In genomic region chr5:19987594-19988345, GRCh38 we compare ENCODE assay signal across 9 cellular contexts. TPM values are rescaled to one million over a fixed set of nuclear protein-coding genes. Genes with fewer than 3 reads are reported as not detected.
DNase-seq lines count a peak whose midpoint lies in the region; ATAC-seq and TF ChIP-seq lines count a peak whose summit lies in the region.
"Had no signal": no experiment of that assay in that cellular context is flagged by ENCODE, and none has a peak within 500 bp of the region (broad histone marks: within the 10 kb centered on the region; RNA-seq: fewer than 3 reads in every experiment).

Gene CDH18 (minus strand): TSS chr5:19988200. CDS start chr5:19838986, 149,214 bp downstream.

- no peak within 1 kb of the TSS for H3K27ac Mint-ChIP-seq in stimulated activated naive B cell treated with anti-CD40 and anti-IgM and Interleukin-4, amounts not matched to agents 10 μg/mL and 1 μg/mL and 100 μg/mL, for 72 hours
- H3K27ac Mint-ChIP-seq in activated CD4-positive, alpha-beta T cell treated with anti-CD3 and anti-CD28 coated beads, Interleukin-2, amount 10 ng/mL, durations not matched to agents 24 days and 14 days = no peak within 1 kb of the TSS
- H3K27ac Mint-ChIP-seq in activated T-helper 1 cell treated with anti-CD3 and anti-CD28 coated beads, Interleukin-12 subunit alpha, Interleukin-12 subunit beta, Interleukin-2, Interleukin-4 antibody, amounts not matched to agents 30 ng/mL and 10 ng/mL and 1 ng/mL, durations not matched to agents 14 hours and 24 hours and 36 hours = no peak within 1 kb of the TSS

- H3K27me3 ChIP-seq in iPS-15b (ENCODE audit: control insufficient read depth, insufficient read depth, low read length) = peaks cover 31% of the 10 kb centered on the region

- no peak within 1 kb of the TSS for H3K9ac ChIP-seq in iPS-15b (ENCODE audit: low read depth, low read length)

- in situ Hi-C loops in Caki2 (cut with HindIII; ENCODE audit: low pct_unique_long_range_greater_than_20kb, low sequenced_read_pairs) = no loop called here
- in situ Hi-C loops in astrocyte of the cerebellum (cut with HindIII; ENCODE audit: low sequenced_read_pairs) = no loop called here

- no peaks in the 10 kb centered on the region for H3K4me1 Mint-ChIP-seq in stimulated activated naive B cell treated with anti-CD40 and anti-IgM and Interleukin-4, amounts not matched to agents 10 μg/mL and 1 μg/mL and 100 μg/mL, for 72 hours
- H3K4me1 Mint-ChIP-seq in activated CD4-positive, alpha-beta T cell treated with anti-CD3 and anti-CD28 coated beads, Interleukin-2, amount 10 ng/mL, durations not matched to agents 24 days and 14 days = no peaks in the 10 kb centered on the region
- H3K4me1 Mint-ChIP-seq in activated T-helper 1 cell treated with anti-CD3 and anti-CD28 coated beads, Interleukin-12 subunit alpha, Interleukin-12 subunit beta, Interleukin-2, Interleukin-4 antibody, amounts not matched to agents 30 ng/mL and 10 ng/mL and 1 ng/mL, durations not matched to agents 14 hours and 24 hours and 36 hours (ENCODE audit: low read depth) = no peaks in the 10 kb centered on the region

- DNase-seq in Caki2 (ENCODE audit: low read depth) (peak; percentile 43), NCI-H146 treated with DMSO at 0.1 percent for 48 hours (lab: John Stamatoyannopoulos, UW; ENCODE audit: unreplicated experiment) (peak; percentile 15), astrocyte of the cerebellum (ENCODE audit: low read depth) (peak; percentile 13), T-helper 9 cell (no peak)
- DNase-seq in stimulated activated naive B cell treated with anti-CD40 and anti-IgM and Interleukin-4, amounts not matched to agents 10 μg/mL and 1 μg/mL and 100 μg/mL, for 72 hours = no peak
- DNase-seq in activated CD4-positive, alpha-beta T cell treated with anti-CD3 and anti-CD28 coated beads, Interleukin-2, amount 10 ng/mL, durations not matched to agents 24 days and 14 days = no peak
- no peak for DNase-seq in activated T-helper 1 cell treated with anti-CD3 and anti-CD28 coated beads, Interleukin-12 subunit alpha, Interleukin-12 subunit beta, Interleukin-2, Interleukin-4 antibody, amounts not matched to agents 30 ng/mL and 10 ng/mL and 1 ng/mL, durations not matched to agents 14 hours and 24 hours and 36 hours (ENCODE audit: low spot score)

- no peaks in the 10 kb centered on the region for H3K27me3 Mint-ChIP-seq in stimulated activated naive B cell treated with anti-CD40 and anti-IgM and Interleukin-4, amounts not matched to agents 10 μg/mL and 1 μg/mL and 100 μg/mL, for 72 hours
- H3K27me3 Mint-ChIP-seq in activated CD4-positive, alpha-beta T cell treated with anti-CD3 and anti-CD28 coated beads, Interleukin-2, amount 10 ng/mL, durations not matched to agents 24 days and 14 days = no peaks in the 10 kb centered on the region
- no peaks in the 10 kb centered on the region for H3K27me3 Mint-ChIP-seq in activated T-helper 1 cell treated with anti-CD3 and anti-CD28 coated beads, Interleukin-12 subunit alpha, Interleukin-12 subunit beta, Interleukin-2, Interleukin-4 antibody, amounts not matched to agents 30 ng/mL and 10 ng/mL and 1 ng/mL, durations not matched to agents 14 hours and 24 hours and 36 hours (ENCODE audit: insufficient read depth)

- ATAC-seq in stimulated activated naive B cell treated with anti-CD40 and anti-IgM and Interleukin-4, amounts not matched to agents 10 μg/mL and 1 μg/mL and 100 μg/mL, for 72 hours (replicated peaks) = peak; percentile 55 to 58

- no peaks in the 10 kb centered on the region for H3K9me3 ChIP-seq in iPS-15b (ENCODE audit: control insufficient read depth, insufficient read depth, low read length)

- intact Hi-C loops in activated CD4-positive, alpha-beta T cell treated with anti-CD3 and anti-CD28 coated beads, Interleukin-2, amount 10 ng/mL, durations not matched to agents 24 days and 14 days (cut with micrococcal nuclease) = no loop called here
- intact Hi-C loops in activated T-helper 1 cell treated with anti-CD3 and anti-CD28 coated beads, Interleukin-12 subunit alpha, Interleukin-12 subunit beta, Interleukin-2, Interleukin-4 antibody, amounts not matched to agents 30 ng/mL and 10 ng/mL and 1 ng/mL, durations not matched to agents 14 hours and 24 hours and 36 hours (cut with micrococcal nuclease) = no loop called here

- H3K4me3 ChIP-seq in astrocyte of the cerebellum (ENCODE audit: low read depth, low read length) (peak within 1 kb of the TSS; percentile 46), iPS-15b (ENCODE audit: low read depth, low read length) (peak within 1 kb of the TSS; percentile 40)

- no peak for TF ChIP-seq CTCF in astrocyte of the cerebellum (IDR thresholded peaks at IDR 0.05; ENCODE audit: low read depth, low read length, missing control alignments)

- H3K36me3 Mint-ChIP-seq in stimulated activated naive B cell treated with anti-CD40 and anti-IgM and Interleukin-4, amounts not matched to agents 10 μg/mL and 1 μg/mL and 100 μg/mL, for 72 hours = no peaks in the 10 kb centered on the region
- H3K36me3 Mint-ChIP-seq in activated CD4-positive, alpha-beta T cell treated with anti-CD3 and anti-CD28 coated beads, Interleukin-2, amount 10 ng/mL, durations not matched to agents 24 days and 14 days (ENCODE audit: low read depth) = no peaks in the 10 kb centered on the region
- H3K36me3 Mint-ChIP-seq in activated T-helper 1 cell treated with anti-CD3 and anti-CD28 coated beads, Interleukin-12 subunit alpha, Interleukin-12 subunit beta, Interleukin-2, Interleukin-4 antibody, amounts not matched to agents 30 ng/mL and 10 ng/mL and 1 ng/mL, durations not matched to agents 14 hours and 24 hours and 36 hours (ENCODE audit: low read depth) = no peaks in the 10 kb centered on the region

- no peaks in the 10 kb centered on the region for H3K36me3 ChIP-seq in iPS-15b (ENCODE audit: control insufficient read depth, insufficient read depth, low read length)

- H3K9me3 Mint-ChIP-seq in stimulated activated naive B cell treated with anti-CD40 and anti-IgM and Interleukin-4, amounts not matched to agents 10 μg/mL and 1 μg/mL and 100 μg/mL, for 72 hours = no peaks in the 10 kb centered on the region
- peaks cover 3% of the 10 kb centered on the region for H3K9me3 Mint-ChIP-seq in activated CD4-positive, alpha-beta T cell treated with anti-CD3 and anti-CD28 coated beads, Interleukin-2, amount 10 ng/mL, durations not matched to agents 24 days and 14 days
- H3K9me3 Mint-ChIP-seq in activated T-helper 1 cell treated with anti-CD3 and anti-CD28 coated beads, Interleukin-12 subunit alpha, Interleukin-12 subunit beta, Interleukin-2, Interleukin-4 antibody, amounts not matched to agents 30 ng/mL and 10 ng/mL and 1 ng/mL, durations not matched to agents 14 hours and 24 hours and 36 hours = peaks cover 5% of the 10 kb centered on the region

- H3K4me1 ChIP-seq in iPS-15b (ENCODE audit: control insufficient read depth, insufficient read depth, low read length) = no peaks in the 10 kb centered on the region

- no peak within 1 kb of the TSS for H3K4me3 Mint-ChIP-seq in stimulated activated naive B cell treated with anti-CD40 and anti-IgM and Interleukin-4, amounts not matched to agents 10 μg/mL and 1 μg/mL and 100 μg/mL, for 72 hours
- H3K4me3 Mint-ChIP-seq in activated CD4-positive, alpha-beta T cell treated with anti-CD3 and anti-CD28 coated beads, Interleukin-2, amount 10 ng/mL, durations not matched to agents 24 days and 14 days = no peak within 1 kb of the TSS
- no peak within 1 kb of the TSS for H3K4me3 Mint-ChIP-seq in activated T-helper 1 cell treated with anti-CD3 and anti-CD28 coated beads, Interleukin-12 subunit alpha, Interleukin-12 subunit beta, Interleukin-2, Interleukin-4 antibody, amounts not matched to agents 30 ng/mL and 10 ng/mL and 1 ng/mL, durations not matched to agents 14 hours and 24 hours and 36 hours

RNA-seq across cellular contexts. Expression of gene CDH18, which starts in this region (rescaled TPM):
- not detected in 2 replicates for total RNA-seq in Caki2 (2014; rRNA removed; shearing (Covaris generic); ENCODE audit: low replicate concordance)
- total RNA-seq in activated CD4-positive, alpha-beta T cell treated with anti-CD3 and anti-CD28 coated beads, Interleukin-2, amount 10 ng/mL, durations not matched to agents 24 days and 14 days = not detected in 2 replicates
- total RNA-seq in activated T-helper 1 cell treated with anti-CD3 and anti-CD28 coated beads, Interleukin-12 subunit alpha, Interleukin-12 subunit beta, Interleukin-2, Interleukin-4 antibody, amounts not matched to agents 30 ng/mL and 10 ng/mL and 1 ng/mL, durations not matched to agents 14 hours and 24 hours and 36 hours = not detected in 2 replicates
- total RNA-seq: subcutaneous adipose tissue had no signal

Comparison
In these comparisons a context has a peak if more than half of its experiments do, and no peak if none do; other contexts are left out.
1. Peak in DNase-seq in Caki2; RNA of the gene not detected or under 1 TPM.
2. DNase-seq: peak in NCI-H146 treated with DMSO at 0.1 percent for 48 hours (single experiment) and astrocyte of the cerebellum (single experiment); none in stimulated activated naive B cell treated with anti-CD40 and anti-IgM and Interleukin-4, amounts not matched to agents 10 μg/mL and 1 μg/mL and 100 μg/mL, for 72 hours (single experiment), T-helper 9 cell (single experiment), activated CD4-positive, alpha-beta T cell treated with anti-CD3 and anti-CD28 coated beads, Interleukin-2, amount 10 ng/mL, durations not matched to agents 24 days and 14 days (single experiment) and activated T-helper 1 cell treated with anti-CD3 and anti-CD28 coated beads, Interleukin-12 subunit alpha, Interleukin-12 subunit beta, Interleukin-2, Interleukin-4 antibody, amounts not matched to agents 30 ng/mL and 10 ng/mL and 1 ng/mL, durations not matched to agents 14 hours and 24 hours and 36 hours (single experiment).